In genomic region chr10:63478564-63478963, GRCh38 we compare ENCODE assay signal across 21 cellular contexts. TPM values are rescaled to one million over a fixed set of nuclear protein-coding genes. Genes with fewer than 3 reads are reported as not detected.
A peak's percentile ranks its signal among the peaks of the same experiment; 100 is the strongest.
DNase-seq lines count a peak whose midpoint lies in the region; ATAC-seq, FAIRE-seq and TF ChIP-seq lines count a peak whose summit lies in the region.
"Had no signal": no experiment of that assay in that cellular context is flagged by ENCODE, and none has a peak within 500 bp of the region (broad histone marks: within the 10 kb centered on the region; RNA-seq: fewer than 3 reads in every experiment).

No MANE protein-coding gene starts in this region.

- H3K9ac ChIP-seq in HepG2 (ENCODE audit: insufficient read depth, low read depth, low read length) (no peak overlapping the region), neural progenitor cell (no peak overlapping the region)

- POLR2A ChIA-PET in HepG2 (lab: Yijun Ruan, JAX) (interaction anchor here (0.9 kb wide), 1 partner anchor 28 kb away, joined by 3 read pairs; no protein-coding TSS in a partner anchor), Panc1 (lab: Charles Lee) (no interaction called here)

- H3K9me3 ChIP-seq in HepG2 (ENCODE audit: low read length) (no peaks in the 10 kb centered on the region), right lobe of liver (no peaks in the 10 kb centered on the region), Panc1 (ENCODE audit: control insufficient read depth, insufficient read depth, low read depth, low read length) (no peaks in the 10 kb centered on the region), neural progenitor cell (ENCODE audit: low read depth) (no peaks in the 10 kb centered on the region)
- H3K9me3 ChIP-seq: BE2C, MG63, SJCRH30 had no signal

- H3K36me3 Mint-ChIP-seq in neural progenitor cell: peaks cover 12% of the 10 kb centered on the region

- H3K27ac Mint-ChIP-seq in neural progenitor cell: no peak overlapping the region
- H3K27ac Mint-ChIP-seq: CD4-positive, CD25-positive, alpha-beta regulatory T cell; T-helper 1 cell treated with Interleukin-12 subunit alpha and Interleukin-12 subunit beta and Interleukin-4 antibody, amounts not matched to agents 30 μg/mL and 1 μg/mL, for 36 hours had no signal

- no peak overlapping the region for H3K4me3 Mint-ChIP-seq in neural progenitor cell
- H3K4me3 Mint-ChIP-seq: CD4-positive, CD25-positive, alpha-beta regulatory T cell; T-helper 1 cell treated with Interleukin-12 subunit alpha and Interleukin-12 subunit beta and Interleukin-4 antibody, amounts not matched to agents 30 μg/mL and 1 μg/mL, for 36 hours had no signal

- H3K4me2 ChIP-seq in HepG2 (ENCODE audit: low read depth, low read length) (peak overlapping the region; percentile 46), neural progenitor cell (no peak overlapping the region)

- H3K27ac ChIP-seq in HepG2 (ENCODE audit: extremely low read length, insufficient read depth, low read length) (peak overlapping the region; percentile 37), right lobe of liver (no peak overlapping the region), Panc1 (ENCODE audit: low read length) (no peak overlapping the region), neural progenitor cell (no peak overlapping the region)
- H3K27ac ChIP-seq: SJCRH30 had no signal

- no peaks in the 10 kb centered on the region for H3K27me3 Mint-ChIP-seq in neural progenitor cell (ENCODE audit: insufficient read depth, low read depth)
- H3K27me3 Mint-ChIP-seq: CD4-positive, CD25-positive, alpha-beta regulatory T cell had no signal

- peaks cover 39% of the 10 kb centered on the region for H3K4me1 ChIP-seq in HepG2 (ENCODE audit: insufficient read depth, low read length)
- no peaks in the 10 kb centered on the region for H3K4me1 ChIP-seq in right lobe of liver
- H3K4me1 ChIP-seq in Panc1 (ENCODE audit: control insufficient read depth, insufficient read depth, low read length): 0 out of 2 replicates have a peak, but pooled peaks cover 6% of the 10 kb centered on the region
- H3K4me1 ChIP-seq in neural progenitor cell: peaks cover 9% of the 10 kb centered on the region
- H3K4me1 ChIP-seq: SJCRH30 had no signal

- TF ChIP-seq POLR2A in HepG2 (IDR thresholded peaks at IDR 0.05; ENCODE audit: insufficient read depth in 1 of 2, low read depth in 2 of 2, low read length in 2 of 2): no peak
- no peak for TF ChIP-seq POLR2A in right lobe of liver (IDR thresholded peaks at IDR 0.05)

- no peaks in the 10 kb centered on the region for H3K27me3 ChIP-seq in HepG2 (ENCODE audit: control insufficient read depth in 1 of 2, insufficient read depth in 2 of 2, low read length in 2 of 2)
- no peaks in the 10 kb centered on the region for H3K27me3 ChIP-seq in right lobe of liver
- H3K27me3 ChIP-seq in Panc1 (ENCODE audit: control insufficient read depth, insufficient read depth, low read length): no peaks in the 10 kb centered on the region
- no peaks in the 10 kb centered on the region for H3K27me3 ChIP-seq in neural progenitor cell
- H3K27me3 ChIP-seq: BE2C, MG63, SJCRH30 had no signal

- H3K9me3 Mint-ChIP-seq in neural progenitor cell: peaks cover 11% of the 10 kb centered on the region
- H3K9me3 Mint-ChIP-seq: CD4-positive, CD25-positive, alpha-beta regulatory T cell; T-helper 1 cell treated with Interleukin-12 subunit alpha and Interleukin-12 subunit beta and Interleukin-4 antibody, amounts not matched to agents 30 μg/mL and 1 μg/mL, for 36 hours had no signal

- peak; percentile 58 for FAIRE-seq in HepG2 (lab: Jason Lieb, UNC)

- 33% methylated on average over 3 of the region's 3 CpGs for WGBS in HepG2 (ENCODE audit: low lambda C conversion rate)
- WGBS in right lobe of liver (ENCODE audit: insufficient coverage, low coverage, low lambda C conversion rate, missing lambda C conversion rate): 76% methylated on average over 3 of the region's 3 CpGs

- H3F3A ChIP-seq in neural progenitor cell (ENCODE audit: low read depth): peaks cover 9% of the 10 kb centered on the region

- H2AFZ ChIP-seq in HepG2 (ENCODE audit: low read length) (no peak overlapping the region), neural progenitor cell (replicated peaks) (no peak overlapping the region)

- peaks cover 87% of the 10 kb centered on the region for H3K79me2 ChIP-seq in HepG2 (ENCODE audit: insufficient read depth, low read length)
- H3K79me2 ChIP-seq in neural progenitor cell (ENCODE audit: low read depth): peaks cover 99% of the 10 kb centered on the region

- H4K20me1 ChIP-seq in HepG2 (ENCODE audit: insufficient read depth, low read length) (peaks cover 13% of the 10 kb centered on the region; the same call in 1 of the 2 replicates), neural progenitor cell (ENCODE audit: low read depth) (peaks cover 14% of the 10 kb centered on the region)

- TF ChIP-seq EP300 in HepG2 (IDR thresholded peaks at IDR 0.05; ENCODE audit: low read depth in 2 of 2, low read length in 2 of 2) (no peak), HepG2 (CRISPR knock-in tag; IDR thresholded peaks at IDR 0.05; ENCODE audit: borderline replicate concordance) (no peak)

- no peak for TF ChIP-seq RAD21 in HepG2 (CRISPR knock-in tag; IDR thresholded peaks at IDR 0.05)

- in situ Hi-C loops in HepG2 (cut with HindIII; ENCODE audit: extremely low pct_ligation_motif_present, low pct_unique_long_range_greater_than_20kb) (no loop called here), Panc1 (cut with HindIII; ENCODE audit: low pct_unique_long_range_greater_than_20kb, low sequenced_read_pairs) (no loop called here)

- CTCF ChIA-PET in HepG2 (lab: Yijun Ruan, JAX; ENCODE audit: low intra/inter-chr PET ratio, low total read pairs): no interaction called here
- CTCF ChIA-PET in Panc1 (lab: Charles Lee): interaction anchor here (0.6 kb wide), 1 partner anchor 208 kb away, joined by 4 read pairs; no protein-coding TSS in a partner anchor

- BruUV-seq in HepG2 (replicated peaks; lab: Mats Ljungman, UMichigan) (no TSS peak), Panc1 (replicated peaks; lab: Mats Ljungman, UMichigan) (no TSS peak)

- H3K4me3 ChIP-seq in HepG2 (replicated peaks in 1 of 3; ENCODE audit: insufficient read depth in 1 of 3, low read depth in 2 of 3, low read length in 3 of 3): no peak overlapping the region
- no peak overlapping the region for H3K4me3 ChIP-seq in right lobe of liver
- H3K4me3 ChIP-seq in Panc1 (ENCODE audit: low read depth in 2 of 2, low read length in 2 of 2): no peak overlapping the region
- no peak overlapping the region for H3K4me3 ChIP-seq in neural progenitor cell
- H3K4me3 ChIP-seq: MG63, SJCRH30 had no signal

- TF ChIP-seq CTCF in HepG2 (CRISPR knock-in tag; IDR thresholded peaks at IDR 0.05) (no peak), right lobe of liver (IDR thresholded peaks at IDR 0.05) (no peak), Panc1 (IDR thresholded peaks at IDR 0.05) (no peak), neural progenitor cell (IDR thresholded peaks at IDR 0.05) (no peak)

- ATAC-seq in HepG2 (peak; percentile 95), right lobe of liver (no peak), Panc1 (0 out of 2 replicates have a peak, but pooled peaks have one; percentile 62), HG02763 (IDR thresholded peaks at IDR 0.05; ENCODE audit: unreplicated experiment) (no peak)

- no peaks in the 10 kb centered on the region for H3K4me1 Mint-ChIP-seq in neural progenitor cell

- intact Hi-C loops in HepG2 (cut with micrococcal nuclease; ENCODE audit: unreplicated experiment) (loop anchor here (5.0 kb wide), 1 partner anchor 39 kb away; no protein-coding TSS in a partner anchor), right lobe of liver (cut with DNase I) (no loop called here), Panc1 (cut with micrococcal nuclease; ENCODE audit: unreplicated experiment) (no loop called here)

- DNase-seq in HepG2 (ENCODE audit: low spot score) (no peak), right lobe of liver (no peak), Panc1 (ENCODE audit: low read depth, low spot score) (no peak), iPS DF 4.7 (ENCODE audit: extremely low read depth, low spot score) (peak; percentile 56), neural progenitor cell (ENCODE audit: low spot score) (peak; percentile 19), NCI-H1436 (lab: John Stamatoyannopoulos, UW) (no peak)
- DNase-seq in NK-92 treated with Interleukin-12 subunit alpha and Interleukin-12 subunit beta, amount 100 ng/mL, for 24 hours (lab: John Stamatoyannopoulos, UW): no peak
- DNase-seq: BE2C; CD4-positive, CD25-positive, alpha-beta regulatory T cell; COR-L47; DMS 273 treated with DMSO at 0.1 percent for 48 hours; GF-D8; HCEC 1CT; Karpas-422; MG63; NCI-H1092 treated with DMSO at 0.1 percent for 48 hours; NCI-H2081; NCI-H510A; SJCRH30 had no signal

- no peaks in the 10 kb centered on the region for H3K36me3 ChIP-seq in HepG2 (replicated peaks in 1 of 2; ENCODE audit: control insufficient read depth in 1 of 2, insufficient read depth in 2 of 2, low read length in 2 of 2)
- H3K36me3 ChIP-seq in right lobe of liver: no peaks in the 10 kb centered on the region
- H3K36me3 ChIP-seq in Panc1 (ENCODE audit: control insufficient read depth, insufficient read depth, low read length): no peaks in the 10 kb centered on the region
- no peaks in the 10 kb centered on the region for H3K36me3 ChIP-seq in neural progenitor cell
- H3K36me3 ChIP-seq: BE2C, MG63, SJCRH30 had no signal

RNA-seq across cellular contexts. Expression of gene JMJD1C, which starts 12.8 kb away (rescaled TPM):
- total RNA-seq in HepG2 (2016; rRNA removed; fragmentation: Illumina TruSeq; extraction: Trizol) (42.7 and 51.4 TPM in 2 replicates), right lobe of liver (10 to 100 TPM; 29.6 to 53.3 (median 38.2) TPM), Panc1 (2021; ENCODE audit: unreplicated experiment) (88.3 TPM), neural progenitor cell (ENCODE audit: low replicate concordance) (88.9 and 143 TPM in 2 replicates)
- total RNA-seq in HepG2 (2016; cell fraction: cytosol; rRNA removed; fragmentation: Illumina TruSeq; extraction: Trizol; ENCODE audit: low read depth): 10.6 and 12.0 TPM in 2 replicates
- total RNA-seq in HepG2 (2016; cell fraction: insoluble cytoplasmic fraction; rRNA removed; fragmentation: Illumina TruSeq; extraction: Trizol): 38.0 and 48.1 TPM in 2 replicates
- 16.5 and 17.1 TPM in 2 replicates for total RNA-seq in HepG2 (2016; cell fraction: membrane; rRNA removed; fragmentation: Illumina TruSeq; extraction: Trizol)
- 121 and 123 TPM in 2 replicates for total RNA-seq in HepG2 (2016; cell fraction: nucleus; rRNA removed; fragmentation: Illumina TruSeq; extraction: Trizol)
- 34.9 and 42.3 TPM in 2 replicates for polyA plus RNA-seq in HepG2 (2011; rRNA removed)
- 15.7 and 25.3 TPM in 2 replicates for polyA plus RNA-seq in HepG2 (2011; cell fraction: cytosol; rRNA removed)
- 46.2 and 51.3 TPM in 2 replicates for polyA plus RNA-seq in HepG2 (2011; cell fraction: nucleus; rRNA removed)
- 44.1 and 47.8 TPM in 2 replicates for polyA plus RNA-seq in HepG2 (2012)
- 0.93 and 1.1 TPM in 2 replicates for polyA plus RNA-seq in HepG2 (2016; cell fraction: cytosol; fragmentation: Illumina TruSeq; extraction: Trizol; ENCODE audit: low read depth)
- polyA plus RNA-seq in HepG2 (2016; cell fraction: insoluble cytoplasmic fraction; fragmentation: Illumina TruSeq; extraction: Trizol; ENCODE audit: low read depth): 22.2 and 27.2 TPM in 2 replicates
- polyA plus RNA-seq in HepG2 (2016; cell fraction: membrane; fragmentation: Illumina TruSeq; extraction: Trizol; ENCODE audit: low read depth): 2.7 and 3.3 TPM in 2 replicates
- polyA plus RNA-seq in HepG2 (2016; cell fraction: nucleus; fragmentation: Illumina TruSeq; extraction: Trizol; ENCODE audit: insufficient read depth, low read depth): 68.6 and 81.1 TPM in 2 replicates
- 45.1 and 116 TPM in 2 replicates for polyA minus RNA-seq in HepG2 (2011; rRNA and poly(A)+ RNA removed; ENCODE audit: low replicate concordance)
- 51.2 and 58.4 TPM in 2 replicates for polyA minus RNA-seq in HepG2 (2011; cell fraction: cytosol; rRNA and poly(A)+ RNA removed)
- 378 and 386 TPM in 2 replicates for polyA minus RNA-seq in HepG2 (2011; cell fraction: nucleus; rRNA and poly(A)+ RNA removed)
- 28.9 TPM for polyA plus RNA-seq in Panc1 (2012; ENCODE audit: insufficient read length)

RNA-seq across cellular contexts. Expression of gene REEP3, which starts 42.6 kb away (rescaled TPM):
- total RNA-seq in HepG2 (2016; rRNA removed; fragmentation: Illumina TruSeq; extraction: Trizol): 29.1 and 31.4 TPM in 2 replicates
- total RNA-seq in HepG2 (2016; cell fraction: cytosol; rRNA removed; fragmentation: Illumina TruSeq; extraction: Trizol; ENCODE audit: low read depth): 23.6 and 27.7 TPM in 2 replicates
- total RNA-seq in HepG2 (2016; cell fraction: insoluble cytoplasmic fraction; rRNA removed; fragmentation: Illumina TruSeq; extraction: Trizol): 27.1 and 27.9 TPM in 2 replicates
- total RNA-seq in HepG2 (2016; cell fraction: membrane; rRNA removed; fragmentation: Illumina TruSeq; extraction: Trizol): 34.9 and 39.7 TPM in 2 replicates
- total RNA-seq in HepG2 (2016; cell fraction: nucleus; rRNA removed; fragmentation: Illumina TruSeq; extraction: Trizol): 13.9 and 19.8 TPM in 2 replicates
- 5.3 and 7.1 TPM in 2 replicates for polyA plus RNA-seq in HepG2 (2011; rRNA removed)
- polyA plus RNA-seq in HepG2 (2011; cell fraction: cytosol; rRNA removed): 5.4 and 8.4 TPM in 2 replicates
- 2.7 and 4.4 TPM in 2 replicates for polyA plus RNA-seq in HepG2 (2011; cell fraction: nucleus; rRNA removed)
- 8.7 and 10.0 TPM in 2 replicates for polyA plus RNA-seq in HepG2 (2012)
- polyA plus RNA-seq in HepG2 (2016; cell fraction: cytosol; fragmentation: Illumina TruSeq; extraction: Trizol; ENCODE audit: low read depth): 45.4 and 52.0 TPM in 2 replicates
- polyA plus RNA-seq in HepG2 (2016; cell fraction: insoluble cytoplasmic fraction; fragmentation: Illumina TruSeq; extraction: Trizol; ENCODE audit: low read depth): 20.1 and 20.9 TPM in 2 replicates
- 31.9 and 38.5 TPM in 2 replicates for polyA plus RNA-seq in HepG2 (2016; cell fraction: membrane; fragmentation: Illumina TruSeq; extraction: Trizol; ENCODE audit: low read depth)
- 25.8 and 29.3 TPM in 2 replicates for polyA plus RNA-seq in HepG2 (2016; cell fraction: nucleus; fragmentation: Illumina TruSeq; extraction: Trizol; ENCODE audit: insufficient read depth, low read depth)
- polyA minus RNA-seq in HepG2 (2011; rRNA and poly(A)+ RNA removed; ENCODE audit: low replicate concordance): 2.4 and 4.6 TPM in 2 replicates
- 9.3 and 9.6 TPM in 2 replicates for polyA minus RNA-seq in HepG2 (2011; cell fraction: cytosol; rRNA and poly(A)+ RNA removed)
- polyA minus RNA-seq in HepG2 (2011; cell fraction: nucleus; rRNA and poly(A)+ RNA removed): 6.3 and 7.8 TPM in 2 replicates
- 10 to 100 TPM; 21.1 to 38.8 (median 28.0) TPM for total RNA-seq in right lobe of liver
- total RNA-seq in Panc1 (2021; ENCODE audit: unreplicated experiment): 135 TPM
- 42.3 TPM for polyA plus RNA-seq in Panc1 (2012; ENCODE audit: insufficient read length)
- 25.9 and 42.0 TPM in 2 replicates for total RNA-seq in neural progenitor cell (ENCODE audit: low replicate concordance)

Comparison
In these comparisons a context has a peak if more than half of its experiments do, and no peak if none do; other contexts are left out.
1. ATAC-seq: peak in HepG2 (single experiment) and Panc1 (single experiment); none in right lobe of liver (0 of 4) and HG02763 (single experiment).
2. DNase-seq: peak in iPS DF 4.7 (single experiment) and neural progenitor cell (single experiment); none in HepG2 (single experiment), right lobe of liver (0 of 3), Panc1 (single experiment), NK-92 treated with Interleukin-12 subunit alpha and Interleukin-12 subunit beta, amount 100 ng/mL, for 24 hours (single experiment) and NCI-H1436 (single experiment).